ENCODE assay signal across 24 cellular contexts in genomic region chr4:67929447-67929846, GRCh38. TPM values are rescaled to one million over a fixed set of nuclear protein-coding genes. Genes with fewer than 3 reads are reported as not detected.
DNase-seq lines count a peak whose midpoint lies in the region; ATAC-seq and TF ChIP-seq lines count a peak whose summit lies in the region.
"Had no signal": no experiment of that assay in that cellular context is flagged by ENCODE, and none has a peak within 500 bp of the region (broad histone marks: within the 10 kb centered on the region; RNA-seq: fewer than 3 reads in every experiment).

No MANE protein-coding gene starts in this region.

- H3K4me1 ChIP-seq in PC-3 (ENCODE audit: insufficient read depth, low read length) = peaks cover 16% of the 10 kb centered on the region
- H3K4me1 ChIP-seq: heart right ventricle, right lobe of liver, tibial nerve had no signal

- POLR2A ChIA-PET in PC-3 (lab: Charles Lee; ENCODE audit: unreplicated experiment) = no interaction called here

- no peaks in the 10 kb centered on the region for H3F3A ChIP-seq in PC-3 (ENCODE audit: low read length, unreplicated experiment)

- ATAC-seq in PC-3 = peak; percentile 71
- no peak for ATAC-seq in HG02798 (IDR thresholded peaks at IDR 0.05; ENCODE audit: poor library complexity, unreplicated experiment)
- ATAC-seq in GM18870 (IDR thresholded peaks at IDR 0.05; ENCODE audit: unreplicated experiment) = no peak
- ATAC-seq: activated CD4-positive, alpha-beta T cell treated with anti-CD3 and anti-CD28 coated beads for 36 hours; activated CD8-positive, alpha-beta memory T cell treated with anti-CD3 and anti-CD28 coated beads, Interleukin-2, amount 10 ng/mL, durations not matched to agents 7 days and 5 days; GM23338; heart right ventricle; right lobe of liver; Right ventricle myocardium inferior had no signal

- intact Hi-C loops in PC-3 (cut with micrococcal nuclease) = no loop called here

- no peak overlapping the region for H2AFZ ChIP-seq in PC-3 (ENCODE audit: low read length)
- H2AFZ ChIP-seq: GM23338 had no signal

- no peaks in the 10 kb centered on the region for H3K36me3 ChIP-seq in PC-3 (ENCODE audit: low read depth, low read length)
- H3K36me3 ChIP-seq: heart right ventricle, right lobe of liver, tibial nerve had no signal

- TF ChIP-seq CTCF in PC-3 (conservative IDR thresholded peaks at IDR 0.05; ENCODE audit: low read depth, low read length) (no peak), epithelial cell of esophagus (IDR thresholded peaks at IDR 0.05; ENCODE audit: insufficient read depth, low read depth, low read length, missing control alignments) (no peak)

- peak overlapping the region; percentile 49 for H3K4me2 ChIP-seq in PC-3 (ENCODE audit: low read length)
- H3K4me2 ChIP-seq: GM23338 had no signal

- CTCF ChIA-PET in PC-3 (lab: Charles Lee) = no interaction called here

- peak overlapping the region; percentile 19; the same call in 1 of the 2 replicates for H3K27ac ChIP-seq in PC-3 (ENCODE audit: low read length)
- H3K27ac ChIP-seq: dorsolateral prefrontal cortex, heart right ventricle, right lobe of liver, tibial nerve had no signal

- no peak overlapping the region for H3K9ac ChIP-seq in PC-3 (ENCODE audit: low read length)

- no peaks in the 10 kb centered on the region for H3K79me2 ChIP-seq in PC-3 (ENCODE audit: low read length)

- no peak overlapping the region for H3K4me3 ChIP-seq in PC-3 (ENCODE audit: low read length)
- H3K4me3 ChIP-seq in epithelial cell of esophagus (ENCODE audit: low read length) = no peak overlapping the region
- H3K4me3 ChIP-seq: dorsolateral prefrontal cortex, GM23338, heart right ventricle, right lobe of liver, tibial nerve had no signal

- DNase-seq in HCEC 1CT (peak; percentile 43), PC-3 (peak; percentile 94), epithelial cell of esophagus (ENCODE audit: low read depth) (peak; percentile 96), renal cortical epithelial cell (ENCODE audit: low read depth) (peak; percentile 69), Kasumi-1 (lab: John Stamatoyannopoulos, UW) (no peak)
- no peak for DNase-seq in effector CD4-positive, alpha-beta T cell
- DNase-seq: activated CD4-positive, alpha-beta T cell treated with anti-CD3 and anti-CD28 coated beads for 36 hours; activated CD8-positive, alpha-beta memory T cell treated with anti-CD3 and anti-CD28 coated beads, Interleukin-2, amount 10 ng/mL, durations not matched to agents 7 days and 5 days; caudate nucleus; dorsolateral prefrontal cortex; heart right ventricle; immature natural killer cell; MV-4-11; NCI-H187 treated with DMSO at 0.1 percent for 48 hours; right lobe of liver; stimulated activated naive CD4-positive, alpha-beta T cell treated with Interleukin-2 at 50 U/mL for 16 hours had no signal

- BruUV-seq in PC-3 (replicated peaks; lab: Mats Ljungman, UMichigan) = no TSS peak

- no peaks in the 10 kb centered on the region for H3K9me2 ChIP-seq in PC-3 (replicated peaks; ENCODE audit: low read length)

- H3K9me3 ChIP-seq in PC-3 (ENCODE audit: low read length) = no peaks in the 10 kb centered on the region
- H3K9me3 ChIP-seq: right lobe of liver, tibial nerve had no signal

- H3K27me3 ChIP-seq in PC-3 (ENCODE audit: low read length) = 0 out of 2 replicates have a peak, but pooled peaks cover 4% of the 10 kb centered on the region
- H3K27me3 ChIP-seq: heart right ventricle, right lobe of liver, tibial nerve had no signal

- H4K20me1 ChIP-seq in PC-3 (ENCODE audit: low read length) = no peaks in the 10 kb centered on the region

RNA-seq across cellular contexts. Expression of gene TMPRSS11A, which starts 33.8 kb away (rescaled TPM):
- total RNA-seq in PC-3 (2014; rRNA removed) = not detected in 2 replicates
- 0.05 TPM in 1 of 2 replicates, not detected in the other for total RNA-seq in renal cortical epithelial cell
- total RNA-seq: activated CD4-positive, alpha-beta T cell treated with anti-CD3 and anti-CD28 coated beads for 36 hours; activated CD8-positive, alpha-beta memory T cell treated with anti-CD3 and anti-CD28 coated beads, Interleukin-2, amount 10 ng/mL, durations not matched to agents 7 days and 5 days; activated T-helper 2 cell treated with anti-CD3 and anti-CD28 coated beads, Interferon-gamma antibody, Interleukin-2, Interleukin-4, amounts not matched to agents 10 μg/mL and 5 μg/mL and 100 μg/mL, durations not matched to agents 14 hours and 24 hours and 36 hours; dorsolateral prefrontal cortex; GM23338; heart right ventricle; lung microvascular endothelial cell; osteocyte; right lobe of liver; Right ventricle myocardium inferior; tibial nerve had no signal

RNA-seq across cellular contexts. Expression of gene TMPRSS11D, which starts 45.6 kb away (rescaled TPM):
- not detected in 2 replicates for total RNA-seq in PC-3 (2014; rRNA removed)
- total RNA-seq in renal cortical epithelial cell = not detected in 2 replicates
- total RNA-seq: activated CD4-positive, alpha-beta T cell treated with anti-CD3 and anti-CD28 coated beads for 36 hours; activated CD8-positive, alpha-beta memory T cell treated with anti-CD3 and anti-CD28 coated beads, Interleukin-2, amount 10 ng/mL, durations not matched to agents 7 days and 5 days; activated T-helper 2 cell treated with anti-CD3 and anti-CD28 coated beads, Interferon-gamma antibody, Interleukin-2, Interleukin-4, amounts not matched to agents 10 μg/mL and 5 μg/mL and 100 μg/mL, durations not matched to agents 14 hours and 24 hours and 36 hours; dorsolateral prefrontal cortex; GM23338; heart right ventricle; osteocyte; right lobe of liver; Right ventricle myocardium inferior; tibial nerve had no signal

Comparison
In these comparisons a context has a peak if more than half of its experiments do, and no peak if none do; other contexts are left out.
1. DNase-seq: peak in HCEC 1CT (single experiment), PC-3 (single experiment), epithelial cell of esophagus (single experiment) and renal cortical epithelial cell (single experiment); none in Kasumi-1 (0 of 2) and effector CD4-positive, alpha-beta T cell (single experiment).